15 cellular contexts compared by ENCODE assay signal in the genomic region with DNA sequence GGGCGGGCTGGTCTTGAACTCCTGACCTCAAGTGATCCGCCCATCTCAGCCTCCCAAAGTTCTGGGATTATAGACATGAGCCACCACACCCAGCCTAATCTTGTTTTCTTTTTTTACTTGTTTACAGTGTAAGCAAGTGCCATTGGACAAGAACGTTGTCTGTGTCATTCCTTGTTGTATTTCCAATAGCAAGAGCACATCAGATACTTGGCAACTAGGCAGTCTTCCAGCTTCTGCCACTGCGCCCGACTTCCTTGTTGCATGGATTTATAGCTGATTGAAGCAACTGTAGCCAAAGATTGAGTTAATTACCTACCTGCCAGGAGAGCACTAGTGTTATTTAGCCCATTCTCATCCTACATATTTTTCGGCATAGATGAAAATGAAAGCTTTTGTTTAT.
"Had no signal": no experiment of that assay in that cellular context is flagged by ENCODE, and none has a peak within 500 bp of the region (broad histone marks: within the 10 kb centered on the region; RNA-seq: fewer than 3 reads in every experiment).

No MANE protein-coding gene starts in this region.

- H3K27me3 Mint-ChIP-seq: naive thymus-derived CD4-positive, alpha-beta T cell; type B pancreatic cell had no signal

- H3K9me3 Mint-ChIP-seq: type B pancreatic cell, WTC11 had no signal

- DNase-seq: activated CD4-positive, alpha-beta T cell treated with anti-CD3 and anti-CD28 coated beads, Interleukin-2, amount 50 U/mL, for 1 hour; activated effector memory CD4-positive, alpha-beta T cell treated with anti-CD3 and anti-CD28 coated beads, Interleukin-2, amount 50 U/mL, for 16 hours; hippocampal formation; left lung; mammary epithelial cell; naive thymus-derived CD4-positive, alpha-beta T cell; pancreas; SHP77 treated with DMSO at 0.1 percent for 48 hours; stimulated activated CD4-positive, alpha-beta T cell treated with anti-CD3 and anti-CD28 coated beads, Interleukin-2, amount 100 ng/mL, for 48 hours; stimulated activated naive CD4-positive, alpha-beta T cell had no signal

- H3K4me3 Mint-ChIP-seq: naive thymus-derived CD4-positive, alpha-beta T cell; WTC11 had no signal

- H3K9me3 ChIP-seq: esophagus muscularis mucosa, left lung, pancreas, suprapubic skin had no signal

- H3K27me3 ChIP-seq: esophagus muscularis mucosa, left lung, pancreas, suprapubic skin had no signal

- H3K4me3 ChIP-seq: esophagus muscularis mucosa, left lung, pancreas, suprapubic skin had no signal

- ATAC-seq: left lung; naive thymus-derived CD4-positive, alpha-beta T cell; pancreas; SK-N-SH treated with all-trans-retinoic acid at 6 μM for 48 hours; WTC11 had no signal

- H3K27ac ChIP-seq: esophagus muscularis mucosa, left lung, suprapubic skin had no signal
